ENCODE assay signal across 8 cellular contexts in genomic region chr16:5071681-5072333, GRCh38. TPM values are rescaled to one million over a fixed set of nuclear protein-coding genes. Genes with fewer than 3 reads are reported as not detected.
DNase-seq lines count a peak whose midpoint lies in the region; ATAC-seq, FAIRE-seq and TF ChIP-seq lines count a peak whose summit lies in the region.

TSS of gene ALG1 (plus strand) at chr16:5071843. CDS start at chr16:5071850, 7 bp downstream.

- peak within 1 kb of the TSS; percentile 58 to 67 for H3K9ac ChIP-seq in kidney (ENCODE audit: low read length in 2 of 2)

- intact Hi-C loops in kidney (cut with DNase I): no loop called here

- FAIRE-seq in kidney (lab: Jason Lieb, UNC): no peak

- H3K9me3 Mint-ChIP-seq in central memory CD8-positive, alpha-beta T cell: no peaks in the 10 kb centered on the region

- DNase-seq in AG08395 (ENCODE audit: low spot score) (peak; percentile 98), NCI-H345 treated with DMSO at 0.1 percent for 48 hours (lab: John Stamatoyannopoulos, UW; ENCODE audit: unreplicated experiment) (peak; percentile 80), kidney (peak; percentile 97)
- peak; percentile 82 to 84 for DNase-seq in central memory CD8-positive, alpha-beta T cell (ENCODE audit: low spot score in 2 of 2)
- peak; percentile 92 for DNase-seq in stimulated activated CD4-positive, alpha-beta T cell treated with anti-CD3 and anti-CD28 coated beads, Interleukin-15, amount 100 ng/mL, for 24 hours

- H3K27me3 Mint-ChIP-seq in central memory CD8-positive, alpha-beta T cell: no peaks in the 10 kb centered on the region

- H3K4me1 ChIP-seq in kidney (ENCODE audit: control insufficient read depth in 1 of 2, insufficient read depth in 1 of 2, low read depth in 1 of 2, low read length in 2 of 2): peaks cover 6 to 9% of the 10 kb centered on the region in 2 donors

- peak within 1 kb of the TSS; percentile 96 for H3K4me3 Mint-ChIP-seq in central memory CD8-positive, alpha-beta T cell

- peak within 1 kb of the TSS; percentile 98 for H3K27ac Mint-ChIP-seq in central memory CD8-positive, alpha-beta T cell (ENCODE audit: low read depth)

- H3K27ac ChIP-seq in kidney (ENCODE audit: low read depth in 2 of 2, low read length in 2 of 2): peak within 1 kb of the TSS; percentile 60 to 62

- ATAC-seq in GM18873 (IDR thresholded peaks at IDR 0.05; ENCODE audit: low FRiP score, unreplicated experiment): peak; percentile 75
- peak; percentile 85 for ATAC-seq in HG03135 (IDR thresholded peaks at IDR 0.05; ENCODE audit: unreplicated experiment)
- peak; percentile 87 to 92 for ATAC-seq in activated CD4-positive, CD25-positive, alpha-beta regulatory T cell treated with anti-CD3 and anti-CD28 coated beads, Interleukin-2, amount 50 U/mL, for 24 hours
- peak; percentile 89 for ATAC-seq in central memory CD8-positive, alpha-beta T cell (replicated peaks; ENCODE audit: extremely low read depth, poor library complexity, severe bottlenecking)

- H3K36me3 Mint-ChIP-seq in central memory CD8-positive, alpha-beta T cell (ENCODE audit: insufficient read depth): peaks cover 20% of the 10 kb centered on the region

- H3K4me1 Mint-ChIP-seq in central memory CD8-positive, alpha-beta T cell: peaks cover 25% of the 10 kb centered on the region

- H3K36me3 ChIP-seq in kidney (ENCODE audit: control insufficient read depth in 1 of 2, insufficient read depth in 2 of 2, low read length in 2 of 2): peaks cover 8 to 15% of the 10 kb centered on the region in 2 donors

- H3K4me3 ChIP-seq in kidney (ENCODE audit: low read length in 2 of 2): peak within 1 kb of the TSS; percentile 82 to 91

- no peaks in the 10 kb centered on the region for H3K9me3 ChIP-seq in kidney (ENCODE audit: control insufficient read depth in 1 of 2, low read length in 2 of 2)

- no peak for TF ChIP-seq CTCF in kidney (IDR thresholded peaks at IDR 0.05; ENCODE audit: borderline replicate concordance, extremely low read depth, insufficient read depth)

RNA-seq across cellular contexts. Expression of gene ALG1, which starts in this region (rescaled TPM):
- total RNA-seq in kidney: 23.4 TPM
- polyA plus RNA-seq in kidney (ENCODE audit: insufficient read depth, low read depth, low replicate concordance): 26.4 TPM

Comparison
In these comparisons a context has a peak if more than half of its experiments do, and no peak if none do; other contexts are left out.
1. Peak in every context shown above with its lines: DNase-seq, ATAC-seq, H3K4me3 ChIP-seq and H3K27ac ChIP-seq.